8 cellular contexts compared by ENCODE assay signal in the genomic region with DNA sequence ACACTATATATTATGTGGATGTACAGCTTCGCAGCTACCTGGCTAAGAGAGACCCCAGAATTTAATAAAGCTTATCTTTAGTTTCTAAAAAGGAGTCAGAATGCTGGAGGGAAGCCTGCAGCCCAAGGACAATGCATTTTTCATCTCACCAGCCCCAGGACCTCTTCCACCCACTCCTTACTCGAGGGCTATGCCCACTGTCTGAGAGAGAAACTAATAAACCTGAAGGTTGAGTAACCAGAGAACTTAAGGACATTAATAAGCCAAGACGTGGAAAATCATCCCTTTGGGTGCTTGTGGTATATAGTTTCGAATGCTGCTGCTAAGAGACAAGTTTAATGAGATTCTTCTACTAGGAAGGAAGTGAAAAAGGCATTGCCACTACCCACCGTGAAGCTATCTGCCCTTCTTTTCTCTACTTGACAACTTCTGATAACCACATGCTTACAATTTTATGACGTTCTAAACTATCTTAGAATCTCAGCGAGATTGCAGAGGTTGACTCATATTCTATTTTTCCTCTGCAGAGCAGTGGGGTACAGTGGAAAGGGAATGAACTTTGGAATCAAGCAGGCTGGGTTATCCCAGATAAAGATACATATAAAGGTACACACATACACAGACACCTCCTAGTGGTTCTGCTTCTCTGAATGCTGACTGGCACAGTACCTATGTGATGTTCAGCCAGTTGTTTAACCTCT. TPM values are rescaled to one million over a fixed set of nuclear protein-coding genes. Genes with fewer than 3 reads are reported as not detected.
DNase-seq lines count a peak whose midpoint lies in the region; ATAC-seq, FAIRE-seq and TF ChIP-seq lines count a peak whose summit lies in the region.

No MANE protein-coding gene starts in this region.

- peaks cover 0 to 2% (median 0%) of the 10 kb centered on the region in 3 donors for H3K27me3 Mint-ChIP-seq in CD14-positive monocyte (ENCODE audit: low read depth in 3 of 3)
- no peaks in the 10 kb centered on the region for H3K27me3 Mint-ChIP-seq in effector memory CD8-positive, alpha-beta T cell

- H4K20me1 ChIP-seq in KMS-11 (ENCODE audit: insufficient read depth), result no peaks in the 10 kb centered on the region

- no peak overlapping the region for H3K4me3 Mint-ChIP-seq in CD14-positive monocyte
- peak overlapping the region; percentile 57 to 72 for H3K4me3 Mint-ChIP-seq in effector memory CD8-positive, alpha-beta T cell

- peaks cover 25% of the 10 kb centered on the region for H3K4me1 ChIP-seq in KMS-11 (ENCODE audit: low read depth, poor library complexity, severe bottlenecking)
- peaks cover 19% of the 10 kb centered on the region for H3K4me1 ChIP-seq in effector memory CD4-positive, alpha-beta T cell (ENCODE audit: control insufficient read depth, insufficient read depth, low read length, poor library complexity, severe bottlenecking)

- no peak overlapping the region for H3K9ac ChIP-seq in KMS-11

- H3K9me3 Mint-ChIP-seq in CD14-positive monocyte, result no peaks in the 10 kb centered on the region
- H3K9me3 Mint-ChIP-seq in effector memory CD8-positive, alpha-beta T cell, result no peaks in the 10 kb centered on the region

- H3K4me1 Mint-ChIP-seq in CD14-positive monocyte, result peaks cover 46% of the 10 kb centered on the region
- H3K4me1 Mint-ChIP-seq in effector memory CD8-positive, alpha-beta T cell (ENCODE audit: low read depth in 2 of 2), result peaks cover 38 to 46% of the 10 kb centered on the region in 2 donors

- TF ChIP-seq CTCF in CD14-positive monocyte (IDR thresholded peaks at IDR 0.05) (no peak), KMS-11 (conservative IDR thresholded peaks at IDR 0.05; ENCODE audit: low read depth, low read length) (no peak), D721Med (IDR thresholded peaks at IDR 0.05; ENCODE audit: insufficient read depth, missing control alignments) (no peak)

- peaks cover 3 to 45% of the 10 kb centered on the region in 2 donors for H3K36me3 Mint-ChIP-seq in CD14-positive monocyte
- peaks cover 40% of the 10 kb centered on the region for H3K36me3 Mint-ChIP-seq in effector memory CD8-positive, alpha-beta T cell (ENCODE audit: insufficient read depth)

- H3K27ac Mint-ChIP-seq in CD14-positive monocyte, result peak overlapping the region in 5 of 7 donors; percentile 33 to 69 (median 59)
- peak overlapping the region; percentile 75 to 91 for H3K27ac Mint-ChIP-seq in effector memory CD8-positive, alpha-beta T cell

- no peaks in the 10 kb centered on the region for H3K9me3 ChIP-seq in effector memory CD4-positive, alpha-beta T cell (ENCODE audit: control insufficient read depth, low read length)

- intact Hi-C loops in CD14-positive monocyte (cut with micrococcal nuclease), result no loop called here

- H3K79me2 ChIP-seq in KMS-11 (ENCODE audit: insufficient read depth, low read depth), result no peaks in the 10 kb centered on the region

- no peak overlapping the region for H2AFZ ChIP-seq in KMS-11 (ENCODE audit: low read depth)

- H3K4me3 ChIP-seq in KMS-11 (IDR thresholded peaks at IDR 0.05; ENCODE audit: insufficient read depth, low read depth, low read length), result no peak overlapping the region
- no peak overlapping the region for H3K4me3 ChIP-seq in effector memory CD4-positive, alpha-beta T cell (ENCODE audit: insufficient read depth, low read depth, low read length, poor library complexity, severe bottlenecking)

- no peaks in the 10 kb centered on the region for H3K27me3 ChIP-seq in KMS-11 (ENCODE audit: insufficient read depth, low read depth)
- H3K27me3 ChIP-seq in effector memory CD4-positive, alpha-beta T cell (replicated peaks; ENCODE audit: control insufficient read depth, insufficient read depth, low read length, poor library complexity, severe bottlenecking), result no peaks in the 10 kb centered on the region

- FAIRE-seq in H54 (lab: Jason Lieb, UNC) (no peak), D721Med (lab: Jason Lieb, UNC) (no peak)

- 0 out of 2 replicates have a peak overlapping the region, but pooled peaks have one; percentile 1 for H3K4me2 ChIP-seq in KMS-11

- peak; percentile 21 for ATAC-seq in GM19463 (IDR thresholded peaks at IDR 0.05; ENCODE audit: unreplicated experiment)
- ATAC-seq in effector memory CD8-positive, alpha-beta T cell (replicated peaks), result no peak

- H3K27ac ChIP-seq in KMS-11, result peak overlapping the region; percentile 26; the same call in 1 of the 2 replicates
- no peak overlapping the region for H3K27ac ChIP-seq in effector memory CD4-positive, alpha-beta T cell (ENCODE audit: insufficient read depth, low read length, poor library complexity, severe bottlenecking)

- TF ChIP-seq POLR2A in H54 (IDR thresholded peaks at IDR 0.05; ENCODE audit: low read depth, low read length), result no peak

- no peaks in the 10 kb centered on the region for H3K36me3 ChIP-seq in KMS-11 (ENCODE audit: insufficient read depth)
- H3K36me3 ChIP-seq in effector memory CD4-positive, alpha-beta T cell (ENCODE audit: control insufficient read depth, insufficient read depth, low read length), result no peaks in the 10 kb centered on the region

- DNase-seq in CD14-positive monocyte (ENCODE audit: low spot score) (no peak), H54 (ENCODE audit: insufficient read length, low spot score) (no peak), D721Med (ENCODE audit: insufficient read length, low spot score) (no peak)
- DNase-seq in effector memory CD8-positive, alpha-beta T cell, result peak in 1 of 3 experiments; percentile 18
- no peak for DNase-seq in NK-92 treated with Interleukin-12 subunit alpha and Interleukin-12 subunit beta, amount 100 ng/mL, for 24 hours (lab: John Stamatoyannopoulos, UW)
- no peak for DNase-seq in effector memory CD4-positive, alpha-beta T cell

RNA-seq across cellular contexts. Expression of a gene that starts 3.3 kb away (rescaled TPM):
- polyA plus RNA-seq in CD14-positive monocyte, result 10 to 100 TPM; 13.3 to 16.2 TPM

Comparison
In these comparisons a context has a peak if more than half of its experiments do, and no peak if none do; other contexts are left out.
1. H3K4me3 Mint-ChIP-seq: peak in effector memory CD8-positive, alpha-beta T cell (2 of 2); none in CD14-positive monocyte (0 of 2).